In genomic region chr11:17985517-17985916, GRCh38 we compare ENCODE assay signal across 9 cellular contexts. TPM values are rescaled to one million over a fixed set of nuclear protein-coding genes. Genes with fewer than 3 reads are reported as not detected.
A peak's percentile ranks its signal among the peaks of the same experiment; 100 is the strongest.
DNase-seq lines count a peak whose midpoint lies in the region; ATAC-seq and TF ChIP-seq lines count a peak whose summit lies in the region.
"Had no signal": no experiment of that assay in that cellular context is flagged by ENCODE, and none has a peak within 500 bp of the region (broad histone marks: within the 10 kb centered on the region; RNA-seq: fewer than 3 reads in every experiment).

No MANE protein-coding gene starts in this region.

- no peaks in the 10 kb centered on the region for H3K4me1 ChIP-seq in right cardiac atrium (ENCODE audit: control insufficient read depth, insufficient read depth, low read length)
- peaks cover 22% of the 10 kb centered on the region for H3K4me1 ChIP-seq in suprapubic skin

- H3K4me3 ChIP-seq in right cardiac atrium (ENCODE audit: low read length) (no peak overlapping the region), suprapubic skin (no peak overlapping the region)

- peaks cover 28% of the 10 kb centered on the region for H3K36me3 ChIP-seq in suprapubic skin

- ATAC-seq in right cardiac atrium (peak; percentile 8 to 73), GM18873 (IDR thresholded peaks at IDR 0.05; ENCODE audit: low FRiP score, unreplicated experiment) (no peak), GM19397 (IDR thresholded peaks at IDR 0.05; ENCODE audit: unreplicated experiment) (no peak), HG02981 (IDR thresholded peaks at IDR 0.05; ENCODE audit: unreplicated experiment) (no peak)

- TF ChIP-seq POLR2A in suprapubic skin (IDR thresholded peaks at IDR 0.05), result no peak

- DNase-seq in LHCN-M2 (ENCODE audit: low read depth) (peak; percentile 29), astrocyte of the hippocampus (ENCODE audit: low read depth, low spot score) (peak; percentile 90), right cardiac atrium (no peak), suprapubic skin (ENCODE audit: low spot score in 2 of 2) (no peak), H4 (ENCODE audit: low spot score) (no peak)
- DNase-seq: activated CD4-positive, alpha-beta memory T cell treated with anti-CD3 and anti-CD28 coated beads, Interleukin-2, amount 10 ng/mL, durations not matched to agents 7 days and 5 days had no signal

- WGBS in right cardiac atrium, result 78% methylated on average over 1 of the region's 1 CpG
- 67% methylated on average over 1 of the region's 1 CpG for WGBS in suprapubic skin

- TF ChIP-seq EP300 in suprapubic skin (IDR thresholded peaks at IDR 0.05), result no peak

- H3K27me3 ChIP-seq in right cardiac atrium (ENCODE audit: control insufficient read depth, insufficient read depth) (no peaks in the 10 kb centered on the region), suprapubic skin (no peaks in the 10 kb centered on the region)

- H3K9me3 ChIP-seq in right cardiac atrium (ENCODE audit: control insufficient read depth, low read length) (no peaks in the 10 kb centered on the region), suprapubic skin (no peaks in the 10 kb centered on the region)

- no peak overlapping the region for H3K27ac ChIP-seq in right cardiac atrium (ENCODE audit: low read length)
- peak overlapping the region; percentile 80 for H3K27ac ChIP-seq in suprapubic skin

- no peak for TF ChIP-seq CTCF in suprapubic skin (IDR thresholded peaks at IDR 0.05)

- intact Hi-C loops in right cardiac atrium (cut with DNase I), result no loop called here

RNA-seq across cellular contexts. Expression of gene SERGEF, which starts 27.3 kb away (rescaled TPM):
- total RNA-seq in LHCN-M2 (2014; rRNA removed) (11.4 and 15.3 TPM in 2 replicates), right cardiac atrium (10 to 100 TPM; 30.8 to 41.0 (median 31.3) TPM), suprapubic skin (10 to 100 TPM; 24.1 to 37.4 (median 29.9) TPM)
- 24.9 TPM for polyA plus RNA-seq in LHCN-M2 (2012)
- 44.7 TPM for polyA plus RNA-seq in right cardiac atrium
- 42.8 and 46.7 TPM in 2 replicates for total RNA-seq in H4 (2014; rRNA removed; shearing (Covaris generic))

Comparison
In these comparisons a context has a peak if more than half of its experiments do, and no peak if none do; other contexts are left out.
1. DNase-seq: peak in LHCN-M2 (single experiment) and astrocyte of the hippocampus (single experiment); none in right cardiac atrium (0 of 3), suprapubic skin (0 of 2) and H4 (single experiment).
2. ATAC-seq: peak in right cardiac atrium (2 of 2); none in GM18873 (single experiment), GM19397 (single experiment) and HG02981 (single experiment).